Comparison of ENCODE assay signal across 1 cellular context in the genomic region with DNA sequence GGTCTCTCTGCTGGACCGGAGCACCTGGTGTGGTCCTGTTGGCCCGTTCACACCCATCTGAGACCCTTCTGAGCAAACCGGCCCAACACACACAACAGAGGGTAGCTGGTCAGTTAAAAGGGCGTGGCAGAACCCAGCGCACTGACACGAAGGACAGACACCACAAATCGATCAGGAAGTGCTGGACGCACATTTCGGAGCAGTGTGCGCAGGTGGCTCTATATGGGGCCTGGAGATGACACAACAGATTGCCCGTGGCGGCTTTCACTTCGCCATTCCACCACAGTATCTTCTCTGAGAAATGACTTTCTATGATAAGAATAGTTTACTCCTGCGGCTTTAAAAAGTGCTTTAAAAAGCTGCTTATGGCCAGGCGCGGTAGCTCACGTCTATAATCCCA.
TF ChIP-seq lines count a peak whose summit lies in the region.

No MANE protein-coding gene starts in this region.

TF ChIP-seq in IMR-90, 13 proteins besides CTCF, POLR2A, EP300 and RAD21:
- TF ChIP-seq, protein P1, sequence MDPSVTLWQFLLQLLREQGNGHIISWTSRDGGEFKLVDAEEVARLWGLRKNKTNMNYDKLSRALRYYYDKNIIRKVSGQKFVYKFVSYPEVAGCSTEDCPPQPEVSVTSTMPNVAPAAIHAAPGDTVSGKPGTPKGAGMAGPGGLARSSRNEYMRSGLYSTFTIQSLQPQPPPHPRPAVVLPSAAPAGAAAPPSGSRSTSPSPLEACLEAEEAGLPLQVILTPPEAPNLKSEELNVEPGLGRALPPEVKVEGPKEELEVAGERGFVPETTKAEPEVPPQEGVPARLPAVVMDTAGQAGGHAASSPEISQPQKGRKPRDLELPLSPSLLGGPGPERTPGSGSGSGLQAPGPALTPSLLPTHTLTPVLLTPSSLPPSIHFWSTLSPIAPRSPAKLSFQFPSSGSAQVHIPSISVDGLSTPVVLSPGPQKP (IDR thresholded peaks at IDR 0.05; ENCODE audit: borderline replicate concordance, low read depth, low read length), result no peak
- TF ChIP-seq BHLHE40 (IDR thresholded peaks at IDR 0.05; ENCODE audit: low read depth, low read length) (no peak), MAFK (IDR thresholded peaks at IDR 0.05; ENCODE audit: low read depth, low read length) (no peak), FOS (IDR thresholded peaks at IDR 0.05; ENCODE audit: low read depth, low read length) (no peak), MAZ (IDR thresholded peaks at IDR 0.05; ENCODE audit: borderline replicate concordance, low read depth, low read length) (no peak), CEBPB (IDR thresholded peaks at IDR 0.05; ENCODE audit: low read depth, low read length) (no peak)
TF ChIP-seq in IMR-90: peak in this region for 0.
